ENCODE assay signal across 18 cellular contexts in genomic region chr18:63708650-63709049, GRCh38. TPM values are rescaled to one million over a fixed set of nuclear protein-coding genes. Genes with fewer than 3 reads are reported as not detected.
DNase-seq lines count a peak whose midpoint lies in the region; ATAC-seq and TF ChIP-seq lines count a peak whose summit lies in the region.
"Had no signal": no experiment of that assay in that cellular context is flagged by ENCODE, and none has a peak within 500 bp of the region (broad histone marks: within the 10 kb centered on the region; RNA-seq: fewer than 3 reads in every experiment).

No MANE protein-coding gene starts in this region.

- no peak for TF ChIP-seq CTCF in AG04450 (IDR thresholded peaks at IDR 0.05; ENCODE audit: low read depth, low read length)

- H3K4me3 ChIP-seq in AG04450 (ENCODE audit: low read depth, low read length): no peak overlapping the region
- H3K4me3 ChIP-seq: dorsolateral prefrontal cortex, stomach had no signal

- CTCF ChIA-PET in AG04450 (lab: Charles Lee): no interaction called here

- peak; percentile 70 for DNase-seq in AG04450 (ENCODE audit: low read depth, low spot score)
- peak; percentile 92 for DNase-seq in HT1080 (ENCODE audit: low read depth)
- DNase-seq in amniotic stem cell (lab: John Stamatoyannopoulos, UW): peak; percentile 31
- peak; percentile 17 for DNase-seq in glomerular visceral epithelial cell (ENCODE audit: extremely low spot score)
- no peak for DNase-seq in NK-92 (lab: John Stamatoyannopoulos, UW; ENCODE audit: unreplicated experiment)
- no peak for DNase-seq in foreskin melanocyte
- DNase-seq: AML-193, dorsolateral prefrontal cortex, immature natural killer cell, midbrain, NCI-H1930, NCI-H69, occipital lobe, stomach had no signal

- no peaks in the 10 kb centered on the region for H3K27me3 ChIP-seq in AG04450 (ENCODE audit: control insufficient read depth, insufficient read depth, low read length)
- H3K27me3 ChIP-seq: stomach had no signal

- H3K27ac ChIP-seq in AG04450 (ENCODE audit: low read depth, low read length): no peak overlapping the region
- H3K27ac ChIP-seq: dorsolateral prefrontal cortex, stomach had no signal

- POLR2A ChIA-PET in AG04450 (lab: Yijun Ruan, JAX): no interaction called here

- ATAC-seq in GM18858 (IDR thresholded peaks at IDR 0.05; ENCODE audit: unreplicated experiment) (no peak), GM21825 (IDR thresholded peaks at IDR 0.05; ENCODE audit: unreplicated experiment) (no peak)

- H3K9me3 ChIP-seq in AG04450 (ENCODE audit: control insufficient read depth, insufficient read depth, low read length): no peaks in the 10 kb centered on the region

RNA-seq across cellular contexts. Expression of gene SERPINB11, which starts 5.9 kb away (rescaled TPM):
- not detected in 2 replicates for polyA plus RNA-seq in AG04450 (2011; rRNA removed)
- polyA minus RNA-seq in AG04450 (2011; rRNA and poly(A)+ RNA removed): not detected in 2 replicates
- total RNA-seq in HT1080 (2014; rRNA removed; shearing (Covaris generic)): not detected in 2 replicates
- polyA plus RNA-seq in HT1080 (2015; cell fraction: cytosol; rRNA removed): not detected in 2 replicates
- not detected in 2 replicates for polyA plus RNA-seq in HT1080 (2015; cell fraction: nucleus; rRNA removed)
- total RNA-seq: dorsolateral prefrontal cortex, frontal cortex, H4, occipital lobe had no signal
- polyA plus RNA-seq: immature natural killer cell had no signal

RNA-seq across cellular contexts. Expression of gene SERPINB3, which starts 47.0 kb away (rescaled TPM):
- polyA plus RNA-seq in AG04450 (2011; rRNA removed): not detected in 2 replicates
- polyA minus RNA-seq in AG04450 (2011; rRNA and poly(A)+ RNA removed): not detected in 2 replicates
- not detected in 2 replicates for total RNA-seq in HT1080 (2014; rRNA removed; shearing (Covaris generic))
- not detected in 2 replicates for polyA plus RNA-seq in HT1080 (2015; cell fraction: cytosol; rRNA removed)
- 0.10 TPM in 1 of 2 replicates, not detected in the other for polyA plus RNA-seq in HT1080 (2015; cell fraction: nucleus; rRNA removed)
- total RNA-seq: dorsolateral prefrontal cortex, frontal cortex, H4, occipital lobe had no signal
- polyA plus RNA-seq: immature natural killer cell had no signal

Comparison
In these comparisons a context has a peak if more than half of its experiments do, and no peak if none do; other contexts are left out.
1. DNase-seq: peak in AG04450 (single experiment), HT1080 (single experiment), amniotic stem cell (single experiment) and glomerular visceral epithelial cell (single experiment); none in NK-92 (single experiment) and foreskin melanocyte (single experiment).